In genomic region chr12:111643428-111643826, GRCh38 we compare ENCODE assay signal across 12 cellular contexts. TPM values are rescaled to one million over a fixed set of nuclear protein-coding genes. Genes with fewer than 3 reads are reported as not detected.
DNase-seq lines count a peak whose midpoint lies in the region; ATAC-seq and TF ChIP-seq lines count a peak whose summit lies in the region.
"Had no signal": no experiment of that assay in that cellular context is flagged by ENCODE, and none has a peak within 500 bp of the region (broad histone marks: within the 10 kb centered on the region; RNA-seq: fewer than 3 reads in every experiment).

No MANE protein-coding gene starts in this region.

- no peak overlapping the region for H3K4me3 Mint-ChIP-seq in GM23338
- no peak overlapping the region for H3K4me3 Mint-ChIP-seq in natural killer cell
- H3K4me3 Mint-ChIP-seq: activated T-helper 1 cell treated with anti-CD3 and anti-CD28 coated beads, Interleukin-12 subunit alpha, Interleukin-12 subunit beta, Interleukin-2, Interleukin-4 antibody, amounts not matched to agents 30 ng/mL and 10 ng/mL and 1 ng/mL, durations not matched to agents 14 hours and 24 hours and 36 hours had no signal

- ATAC-seq in GM23338 (no peak), natural killer cell (no peak)

- TF ChIP-seq CTCF in 22Rv1 (IDR thresholded peaks at IDR 0.05) (no peak), fibroblast of villous mesenchyme (IDR thresholded peaks at IDR 0.05; ENCODE audit: insufficient read depth, low read depth, low read length) (no peak), osteoblast (IDR thresholded peaks at IDR 0.05; ENCODE audit: extremely low read depth, low read depth, low read length) (no peak), GM23338 (conservative IDR thresholded peaks at IDR 0.05; ENCODE audit: low read depth in 2 of 2) (no peak), natural killer cell (IDR thresholded peaks at IDR 0.05) (no peak)

- peaks cover 52% of the 10 kb centered on the region for H3K36me3 Mint-ChIP-seq in GM23338 (ENCODE audit: low read depth)
- peaks cover 8% of the 10 kb centered on the region for H3K36me3 Mint-ChIP-seq in natural killer cell

- no peak overlapping the region for H3K27ac Mint-ChIP-seq in GM23338
- H3K27ac Mint-ChIP-seq in natural killer cell = no peak overlapping the region
- H3K27ac Mint-ChIP-seq: activated T-helper 1 cell treated with anti-CD3 and anti-CD28 coated beads, Interleukin-12 subunit alpha, Interleukin-12 subunit beta, Interleukin-2, Interleukin-4 antibody, amounts not matched to agents 30 ng/mL and 10 ng/mL and 1 ng/mL, durations not matched to agents 14 hours and 24 hours and 36 hours had no signal

- H3K4me1 Mint-ChIP-seq in GM23338 (no peaks in the 10 kb centered on the region), natural killer cell (peaks cover 0 to 9% of the 10 kb centered on the region in 2 donors)

- H3K27ac ChIP-seq in 22Rv1 = peak overlapping the region; percentile 60
- 0 out of 2 replicates have a peak overlapping the region, but pooled peaks have one; percentile 54 for H3K27ac ChIP-seq in SK-N-MC
- H3K27ac ChIP-seq in osteoblast (ENCODE audit: low read depth, low read length) = peak overlapping the region; percentile 50
- no peak overlapping the region; the same call in 1 of the 2 replicates for H3K27ac ChIP-seq in GM23338 (ENCODE audit: low read depth)

- intact Hi-C loops in natural killer cell (cut with micrococcal nuclease) = no loop called here

- 0 out of 2 replicates have a peak, but pooled peaks cover 4% of the 10 kb centered on the region for H3F3A ChIP-seq in GM23338 (replicated peaks; ENCODE audit: low read depth)

- H3K79me2 ChIP-seq in osteoblast (ENCODE audit: insufficient read depth, low read length) = no peaks in the 10 kb centered on the region
- no peaks in the 10 kb centered on the region for H3K79me2 ChIP-seq in GM23338 (replicated peaks; ENCODE audit: insufficient read depth)

- H3K9ac ChIP-seq in SK-N-MC (ENCODE audit: insufficient read length) = no peak overlapping the region

- H3K36me3 ChIP-seq in SK-N-MC (ENCODE audit: insufficient read depth, low read length) = peaks cover 40% of the 10 kb centered on the region
- peaks cover 31% of the 10 kb centered on the region for H3K36me3 ChIP-seq in osteoblast (ENCODE audit: insufficient read depth, low read length)
- H3K36me3 ChIP-seq in GM23338 (ENCODE audit: insufficient read depth) = peaks cover 7% of the 10 kb centered on the region

- H3K27me3 ChIP-seq in osteoblast (ENCODE audit: insufficient read depth, low read length) = no peaks in the 10 kb centered on the region
- no peaks in the 10 kb centered on the region for H3K27me3 ChIP-seq in GM23338 (ENCODE audit: insufficient read depth)

- no peak overlapping the region for H3K4me2 ChIP-seq in osteoblast (ENCODE audit: insufficient read depth, low read length)
- H3K4me2 ChIP-seq in GM23338 = no peak overlapping the region

- no peaks in the 10 kb centered on the region for H3K9me2 ChIP-seq in GM23338 (ENCODE audit: insufficient read depth)

- H3K27me3 Mint-ChIP-seq in GM23338 (ENCODE audit: insufficient read depth, low read depth, poor library complexity) (peaks cover 2% of the 10 kb centered on the region), natural killer cell (ENCODE audit: low read depth in 2 of 2) (no peaks in the 10 kb centered on the region)

- H3K9me3 Mint-ChIP-seq in GM23338 (no peaks in the 10 kb centered on the region), natural killer cell (no peaks in the 10 kb centered on the region)
- H3K9me3 Mint-ChIP-seq: activated T-helper 1 cell treated with anti-CD3 and anti-CD28 coated beads, Interleukin-12 subunit alpha, Interleukin-12 subunit beta, Interleukin-2, Interleukin-4 antibody, amounts not matched to agents 30 ng/mL and 10 ng/mL and 1 ng/mL, durations not matched to agents 14 hours and 24 hours and 36 hours had no signal

- H3K9me3 ChIP-seq in SK-N-MC (ENCODE audit: low read depth, low read length) = no peaks in the 10 kb centered on the region
- H3K9me3 ChIP-seq in osteoblast (ENCODE audit: low read depth, low read length) = no peaks in the 10 kb centered on the region
- H3K9me3 ChIP-seq: HAP-1 had no signal

- H2AFZ ChIP-seq in osteoblast (ENCODE audit: low read length) = no peak overlapping the region
- no peak overlapping the region for H2AFZ ChIP-seq in GM23338

- no peak overlapping the region for H3K4me3 ChIP-seq in SK-N-MC
- no peak overlapping the region for H3K4me3 ChIP-seq in fibroblast of villous mesenchyme (ENCODE audit: low read depth, low read length)
- H3K4me3 ChIP-seq in osteoblast (ENCODE audit: insufficient read depth, low read length) = no peak overlapping the region
- H3K4me3 ChIP-seq in GM23338 = no peak overlapping the region
- H3K4me3 ChIP-seq: HAP-1 had no signal

- H4K20me1 ChIP-seq in osteoblast (ENCODE audit: insufficient read depth, low read length) = peaks cover 6% of the 10 kb centered on the region
- peaks cover 6% of the 10 kb centered on the region; the same call in 1 of the 2 replicates for H4K20me1 ChIP-seq in GM23338 (replicated peaks; ENCODE audit: insufficient read depth)

- DNase-seq in SK-N-MC (ENCODE audit: low read depth, low spot score) (no peak), fibroblast of villous mesenchyme (ENCODE audit: low read depth) (peak; percentile 96), osteoblast (ENCODE audit: insufficient read length, low spot score, missing footprints) (peak; percentile 72), GM23338 (ENCODE audit: low spot score) (no peak), natural killer cell (no peak), NCI-H748 (lab: John Stamatoyannopoulos, UW; ENCODE audit: unreplicated experiment) (no peak), kidney tubule cell (ENCODE audit: low spot score) (no peak)
- DNase-seq: activated CD4-positive, CD25-positive, alpha-beta regulatory T cell; cortex of kidney had no signal

- peaks cover 11% of the 10 kb centered on the region for H3K4me1 ChIP-seq in osteoblast (ENCODE audit: insufficient read depth, low read length)
- no peaks in the 10 kb centered on the region for H3K4me1 ChIP-seq in GM23338 (ENCODE audit: insufficient read depth)
- H3K4me1 ChIP-seq: HAP-1 had no signal

TF ChIP-seq in GM23338, 12 proteins besides CTCF, POLR2A, EP300 and RAD21 (continues in another document):
- no peak for TF ChIP-seq EZH2 (IDR thresholded peaks at IDR 0.05; ENCODE audit: low read depth, unreplicated experiment)

RNA-seq across cellular contexts. Expression of gene BRAP, which starts 42.3 kb away (rescaled TPM):
- 18.7 and 22.9 TPM in 2 replicates for total RNA-seq in fibroblast of villous mesenchyme
- total RNA-seq in osteoblast = 19.7 and 22.1 TPM in 2 replicates
- total RNA-seq in GM23338 (2014; rRNA removed; shearing (Covaris generic)) = 17.2 and 19.4 TPM in 2 replicates
- polyA plus RNA-seq in GM23338 (2016; fragmentation: Nextera tagmentation; extraction: Ambion mirVana) = 13.6 and 14.9 TPM in 2 replicates
- total RNA-seq in natural killer cell = 10 to 100 TPM; 24.6 to 28.8 (median 27.8) TPM

RNA-seq across cellular contexts. Expression of gene ACAD10, which starts 42.4 kb away (rescaled TPM):
- total RNA-seq in fibroblast of villous mesenchyme (16.4 and 18.4 TPM in 2 replicates), osteoblast (18.1 and 19.4 TPM in 2 replicates), natural killer cell (10 to 100 TPM; 19.0 to 29.0 (median 27.0) TPM)
- 23.1 and 24.4 TPM in 2 replicates for total RNA-seq in GM23338 (2014; rRNA removed; shearing (Covaris generic))
- polyA plus RNA-seq in GM23338 (2016; fragmentation: Nextera tagmentation; extraction: Ambion mirVana) = 15.4 and 16.3 TPM in 2 replicates

RNA-seq across cellular contexts. Expression of gene ATXN2, which starts 44.3 kb away (rescaled TPM):
- 48.3 and 71.7 TPM in 2 replicates for total RNA-seq in fibroblast of villous mesenchyme
- total RNA-seq in osteoblast = 39.4 and 51.9 TPM in 2 replicates
- 44.8 and 52.9 TPM in 2 replicates for total RNA-seq in GM23338 (2014; rRNA removed; shearing (Covaris generic))
- 59.5 and 61.0 TPM in 2 replicates for polyA plus RNA-seq in GM23338 (2016; fragmentation: Nextera tagmentation; extraction: Ambion mirVana)
- 10 to 100 TPM; 44.9 to 56.5 (median 51.5) TPM for total RNA-seq in natural killer cell

Comparison
In these comparisons a context has a peak if more than half of its experiments do, and no peak if none do; other contexts are left out.
1. DNase-seq: peak in fibroblast of villous mesenchyme (single experiment) and osteoblast (single experiment); none in SK-N-MC (single experiment), GM23338 (single experiment), natural killer cell (single experiment), NCI-H748 (single experiment) and kidney tubule cell (single experiment).